Comparison of ENCODE assay signal across 2 cellular contexts in genomic region chr10:126065751-126066150, GRCh38.
TF ChIP-seq lines count a peak whose summit lies in the region.

No MANE protein-coding gene starts in this region.

TF ChIP-seq in IMR-90, 13 proteins besides CTCF, POLR2A, EP300 and RAD21:
- 0 out of 2 replicates have a peak, but pooled peaks have one; percentile 21 for TF ChIP-seq USF2 (IDR thresholded peaks at IDR 0.05; ENCODE audit: low read depth, low read length)
- no peak for TF ChIP-seq CEBPB (IDR thresholded peaks at IDR 0.05; ENCODE audit: low read depth, low read length)

TF ChIP-seq in SK-N-SH, 30 proteins besides CTCF, POLR2A, EP300 and RAD21 (continued from another document):
- TF ChIP-seq USF1 (IDR thresholded peaks at IDR 0.05; ENCODE audit: borderline replicate concordance, low read depth) (peak; percentile 70; the same call in 1 of the 2 replicates), FOXJ3 (CRISPR knock-in tag; IDR thresholded peaks at IDR 0.05) (no peak), SIN3A (IDR thresholded peaks at IDR 0.05; ENCODE audit: borderline replicate concordance, low read depth, low read length) (no peak), NFIC (IDR thresholded peaks at IDR 0.05; ENCODE audit: borderline replicate concordance) (0 out of 2 replicates have a peak, but pooled peaks have one; percentile 7), GABPA (IDR thresholded peaks at IDR 0.05; ENCODE audit: low read depth) (no peak), USF2 (IDR thresholded peaks at IDR 0.05; ENCODE audit: borderline replicate concordance, low read depth, low read length) (no peak), ZBTB33 (IDR thresholded peaks at IDR 0.05; ENCODE audit: borderline replicate concordance, low read depth) (no peak), RFX5 (IDR thresholded peaks at IDR 0.05; ENCODE audit: low read length) (no peak), EZH2phosphoT487 (IDR thresholded peaks at IDR 0.05; ENCODE audit: borderline replicate concordance, low read depth) (no peak), REST (IDR thresholded peaks at IDR 0.05; ENCODE audit: low read depth, low read length) (no peak), GATA2 (CRISPR knock-in tag; IDR thresholded peaks at IDR 0.05) (no peak), MAX (IDR thresholded peaks at IDR 0.05; ENCODE audit: low read depth) (no peak), TEAD4 (IDR thresholded peaks at IDR 0.05; ENCODE audit: borderline replicate concordance, insufficient read depth) (no peak), FOXM1 (IDR thresholded peaks at IDR 0.05; ENCODE audit: low read depth) (no peak), MXI1 (IDR thresholded peaks at IDR 0.05; ENCODE audit: low read depth, low read length) (no peak), RCOR1 (IDR thresholded peaks at IDR 0.05; ENCODE audit: low read length) (no peak), TCF12 (IDR thresholded peaks at IDR 0.05) (peak; percentile 67; the same call in 1 of the 2 replicates), IRF3 (IDR thresholded peaks at IDR 0.05; ENCODE audit: low read depth, low read length) (no peak), PBX3 (IDR thresholded peaks at IDR 0.05) (peak; percentile 63), JUND (IDR thresholded peaks at IDR 0.05) (peak; percentile 58), FOSL2 (IDR thresholded peaks at IDR 0.05; ENCODE audit: borderline replicate concordance, low read depth) (peak; percentile 21; the same call in 1 of the 2 replicates), MEF2A (IDR thresholded peaks at IDR 0.05; ENCODE audit: borderline replicate concordance, low read depth) (no peak), POLR2AphosphoS5 (IDR thresholded peaks at IDR 0.05; ENCODE audit: low read depth, low read length) (peak; percentile 36; the same call in 1 of the 2 replicates), TAF1 (IDR thresholded peaks at IDR 0.05; ENCODE audit: borderline replicate concordance, low read depth, low read length) (no peak)
